In the genomic region with DNA sequence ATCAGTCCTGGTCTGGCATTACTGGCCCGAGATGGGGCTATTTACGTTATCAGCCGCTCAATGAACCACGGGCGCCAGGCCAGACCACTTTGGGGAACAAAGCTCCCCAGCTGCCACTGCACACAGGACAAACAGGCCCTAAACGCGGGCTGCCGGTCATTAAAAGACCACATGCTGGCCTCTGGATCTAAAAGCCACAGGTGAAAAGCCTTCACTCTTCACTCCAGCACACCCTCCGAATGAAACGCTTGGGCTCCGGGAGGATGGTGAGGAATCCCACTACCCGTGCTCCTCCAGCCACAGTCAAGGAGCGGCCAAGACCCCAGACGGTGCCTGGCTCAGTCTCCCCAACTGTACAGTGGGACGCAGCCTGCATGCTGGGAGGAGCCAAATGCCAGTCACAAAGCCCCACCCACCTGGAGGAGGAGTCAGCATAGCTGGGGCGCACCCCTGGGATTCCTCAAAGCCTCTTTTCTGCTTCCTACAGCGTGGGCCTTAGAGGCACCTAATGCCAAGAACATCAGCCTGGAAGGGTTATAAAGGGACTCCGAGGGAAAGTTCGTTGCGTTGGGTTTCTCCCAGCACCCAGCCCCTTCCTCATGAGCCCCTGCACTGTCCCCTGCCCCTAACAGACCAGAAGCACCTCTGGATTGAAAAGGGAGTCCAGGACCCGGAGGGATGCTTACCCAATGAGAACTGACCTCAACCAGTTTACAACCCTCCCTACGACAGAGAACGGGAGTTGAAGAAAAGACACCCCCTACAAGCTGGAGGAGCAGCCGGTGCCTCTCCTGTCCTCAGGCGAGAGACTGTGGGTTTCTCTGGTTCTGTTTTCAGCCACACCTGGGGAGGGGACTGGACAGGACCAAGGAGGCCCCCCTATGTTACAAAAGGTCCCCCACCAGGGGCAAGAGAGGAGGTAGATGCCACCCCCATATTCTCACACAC, we compare ENCODE assay signal across 7 cellular contexts. TPM values are rescaled to one million over a fixed set of nuclear protein-coding genes. Genes with fewer than 3 reads are reported as not detected.
DNase-seq lines count a peak whose midpoint lies in the region; ATAC-seq and TF ChIP-seq lines count a peak whose summit lies in the region.

No MANE protein-coding gene starts in this region.

- H3K36me3 ChIP-seq in heart right ventricle: peaks cover 0 to 25% (median 4%) of the 10 kb centered on the region in 9 donors
- H3K36me3 ChIP-seq in sigmoid colon: peaks cover 0 to 24% (median 4%) of the 10 kb centered on the region in 4 donors

- peaks cover 0 to 41% (median 0%) of the 10 kb centered on the region in 7 donors for H3K27me3 ChIP-seq in heart right ventricle
- H3K27me3 ChIP-seq in sigmoid colon: no peaks in the 10 kb centered on the region

- H3K27ac Mint-ChIP-seq in HFFc6: peak overlapping the region; percentile 51
- H3K27ac Mint-ChIP-seq in endothelial cell (ENCODE audit: unreplicated experiment): no peak overlapping the region

- peak in 2 of 8 donors; percentile 9 to 28 for ATAC-seq in heart right ventricle

- TF ChIP-seq POLR2A in sigmoid colon (IDR thresholded peaks at IDR 0.05): no peak

- no peaks in the 10 kb centered on the region for H3K9me3 ChIP-seq in heart right ventricle
- no peaks in the 10 kb centered on the region for H3K9me3 ChIP-seq in sigmoid colon

- H3K4me3 ChIP-seq in heart right ventricle (no peak overlapping the region), sigmoid colon (no peak overlapping the region)

- peaks cover 22 to 53% (median 42%) of the 10 kb centered on the region in 9 donors for H3K4me1 ChIP-seq in heart right ventricle
- peaks cover 0 to 61% (median 50%) of the 10 kb centered on the region in 4 donors for H3K4me1 ChIP-seq in sigmoid colon

- H3K9me3 Mint-ChIP-seq in HFFc6 (no peaks in the 10 kb centered on the region), endothelial cell (ENCODE audit: unreplicated experiment) (no peaks in the 10 kb centered on the region)

- H3K36me3 Mint-ChIP-seq in HFFc6 (ENCODE audit: low read depth) (peaks cover 7% of the 10 kb centered on the region), endothelial cell (ENCODE audit: low read depth, unreplicated experiment) (peaks cover 4% of the 10 kb centered on the region)

- H3K4me3 Mint-ChIP-seq in HFFc6 (no peak overlapping the region), endothelial cell (ENCODE audit: unreplicated experiment) (no peak overlapping the region)

- intact Hi-C loops in heart right ventricle (cut with DNase I): loop anchor here in 9 of 10 donors (5.0 to 10.0 kb wide), 9 partner anchors 140 to 232 kb away; a partner anchor contains a TSS
- intact Hi-C loops in sigmoid colon (cut with DNase I): loop anchor here (5.0 to 10.0 kb wide), 4 partner anchors 152 to 1020 kb away; a partner anchor contains a TSS

- H3K27me3 Mint-ChIP-seq in HFFc6 (ENCODE audit: insufficient read depth) (no peaks in the 10 kb centered on the region; the same call in 1 of the 2 replicates), endothelial cell (ENCODE audit: unreplicated experiment) (peaks cover 15% of the 10 kb centered on the region)

- peak overlapping the region in 7 of 10 donors; percentile 3 to 46 (median 37) for H3K27ac ChIP-seq in heart right ventricle
- H3K27ac ChIP-seq in sigmoid colon: peak overlapping the region; percentile 89 to 96 (median 93)

- DNase-seq in HFFc6: no peak
- DNase-seq in SW480 (ENCODE audit: low spot score): peak; percentile 89
- DNase-seq in heart right ventricle: peak in 1 of 2 donors; percentile 55
- no peak for DNase-seq in sigmoid colon
- no peak for DNase-seq in NCI-H1694 (lab: John Stamatoyannopoulos, UW)
- DNase-seq in endothelial cell (ENCODE audit: low spot score): no peak
- DNase-seq in activated CD8-positive, alpha-beta memory T cell treated with anti-CD3 and anti-CD28 coated beads for 24 hours: no peak

- WGBS in heart right ventricle, 2 donors: 55 to 66% methylated on average over 25 of the region's 25 CpGs
- 28 to 74% methylated on average over 25 of the region's 25 CpGs for WGBS in sigmoid colon, 2 donors

- TF ChIP-seq CTCF in HFFc6 (IDR thresholded peaks at IDR 0.05): no peak
- TF ChIP-seq CTCF in heart right ventricle (IDR thresholded peaks at IDR 0.05): no peak
- no peak for TF ChIP-seq CTCF in sigmoid colon (IDR thresholded peaks at IDR 0.05)
- no peak for TF ChIP-seq CTCF in endothelial cell (IDR thresholded peaks at IDR 0.05; ENCODE audit: unreplicated experiment)

- no peak for TF ChIP-seq EP300 in sigmoid colon (IDR thresholded peaks at IDR 0.05)

- H3K4me1 Mint-ChIP-seq in HFFc6 (ENCODE audit: low read depth): peaks cover 26% of the 10 kb centered on the region
- H3K4me1 Mint-ChIP-seq in endothelial cell (ENCODE audit: unreplicated experiment): peaks cover 5% of the 10 kb centered on the region

RNA-seq across cellular contexts. Expression of a gene that starts 4.7 kb away (rescaled TPM):
- 1 to 10 TPM; 7.1 to 8.7 (median 7.8) TPM for total RNA-seq in HFFc6 (2021; fragmentation: NEBNext Ultra II Directional; extraction: Animal tissue kit (Norgen Biotek cat#: 25700))
- 10 to 100 TPM; 16.7 to 38.5 (median 27.9) TPM for total RNA-seq in heart right ventricle
- 10 to 100 TPM; 14.3 to 18.3 TPM for polyA plus RNA-seq in heart right ventricle
- total RNA-seq in sigmoid colon: 10 to 100 TPM; 33.9 to 38.5 (median 36.9) TPM
- 10 to 100 TPM; 19.7 to 21.6 (median 20.0) TPM for polyA plus RNA-seq in sigmoid colon
- total RNA-seq in endothelial cell (ENCODE audit: unreplicated experiment): 0.85 TPM
